In the genomic region with DNA sequence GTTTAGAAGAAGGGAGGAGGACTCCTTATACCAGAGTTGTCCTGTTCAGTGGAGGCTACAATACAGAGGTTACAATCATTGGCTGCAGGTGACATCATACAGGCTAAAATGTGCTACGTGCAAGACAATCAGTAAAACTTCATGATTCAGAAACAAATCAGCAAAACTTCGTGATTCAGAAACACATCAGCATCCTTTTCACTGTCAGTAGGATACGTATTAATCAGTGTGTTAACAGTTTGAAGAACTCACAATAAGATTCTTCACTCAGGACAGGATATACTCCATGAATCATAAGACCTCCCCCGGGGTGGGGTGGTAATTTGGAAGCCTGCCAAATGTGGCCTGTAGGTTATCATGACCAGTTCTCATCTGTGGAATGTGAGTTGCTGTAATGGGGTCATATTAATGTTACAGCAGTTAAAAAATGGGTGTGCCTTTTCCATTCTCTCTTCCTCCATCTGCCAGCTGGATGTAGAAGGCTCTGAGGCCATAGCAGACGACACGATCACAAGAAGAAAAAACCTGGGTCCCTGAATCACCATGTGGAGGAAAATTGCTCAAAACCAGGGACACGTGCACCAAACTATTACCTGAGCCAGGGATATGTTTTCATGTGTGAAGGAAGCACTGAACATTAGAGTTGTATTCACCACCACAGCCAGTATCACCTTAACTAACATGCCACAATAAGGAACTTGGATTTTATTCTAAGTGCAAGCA, we compare ENCODE assay signal across 10 cellular contexts.
DNase-seq lines count a peak whose midpoint lies in the region; ATAC-seq, FAIRE-seq and TF ChIP-seq lines count a peak whose summit lies in the region.
"Had no signal": no experiment of that assay in that cellular context is flagged by ENCODE, and none has a peak within 500 bp of the region (broad histone marks: within the 10 kb centered on the region; RNA-seq: fewer than 3 reads in every experiment).

No MANE protein-coding gene starts in this region.

- H3K79me2 ChIP-seq in ACC112 (ENCODE audit: control insufficient read depth, insufficient read depth, low read length, unreplicated experiment) (no peaks in the 10 kb centered on the region), HepG2 (ENCODE audit: insufficient read depth, low read length) (no peaks in the 10 kb centered on the region)

- ATAC-seq in HepG2 (no peak), HG03139 (IDR thresholded peaks at IDR 0.05; ENCODE audit: unreplicated experiment) (no peak), HG03039 (IDR thresholded peaks at IDR 0.05; ENCODE audit: unreplicated experiment) (no peak)

- TF ChIP-seq POLR2A in H54 (IDR thresholded peaks at IDR 0.05; ENCODE audit: low read depth, low read length) (no peak), HepG2 (IDR thresholded peaks at IDR 0.05; ENCODE audit: insufficient read depth in 1 of 2, low read depth in 2 of 2, low read length in 2 of 2) (no peak)

- DNase-seq in H54 (ENCODE audit: insufficient read length, low spot score) = peak; percentile 28
- peak; percentile 55 for DNase-seq in activated CD4-positive, alpha-beta memory T cell treated with anti-CD3 and anti-CD28 coated beads, Interleukin-2, amount 10 ng/mL, durations not matched to agents 7 days and 5 days
- DNase-seq in HepG2 (ENCODE audit: low spot score) = no peak
- DNase-seq in GM19240 (ENCODE audit: insufficient read length, low spot score) = no peak
- no peak for DNase-seq in UCSD-AML1 (lab: John Stamatoyannopoulos, UW; ENCODE audit: unreplicated experiment)

- H3K4me3 Mint-ChIP-seq in activated CD4-positive, alpha-beta memory T cell treated with anti-CD3 and anti-CD28 coated beads, Interleukin-2, amount 10 ng/mL, durations not matched to agents 7 days and 5 days = no peak overlapping the region

- TF ChIP-seq RAD21 in HepG2 (CRISPR knock-in tag; IDR thresholded peaks at IDR 0.05) = no peak

- H3K27ac ChIP-seq in ACC112 (ENCODE audit: low read depth, low read length) = peak overlapping the region; percentile 99
- H3K27ac ChIP-seq in HepG2 (ENCODE audit: extremely low read length, insufficient read depth, low read length) = no peak overlapping the region

- no peak for TF ChIP-seq CTCF in HepG2 (CRISPR knock-in tag; IDR thresholded peaks at IDR 0.05)

- TF ChIP-seq EP300 in HepG2 (IDR thresholded peaks at IDR 0.05; ENCODE audit: low read depth in 2 of 2, low read length in 2 of 2) (no peak), HepG2 (CRISPR knock-in tag; IDR thresholded peaks at IDR 0.05; ENCODE audit: borderline replicate concordance) (no peak)

- in situ Hi-C loops in HepG2 (cut with HindIII; ENCODE audit: extremely low pct_ligation_motif_present, low pct_unique_long_range_greater_than_20kb) = no loop called here

- POLR2A ChIA-PET in activated CD4-positive, alpha-beta memory T cell treated with anti-CD3 and anti-CD28 coated beads, Interleukin-2, amount 10 ng/mL, durations not matched to agents 7 days and 5 days (lab: Charles Lee) = no interaction called here
- POLR2A ChIA-PET in HepG2 (lab: Yijun Ruan, JAX) = no interaction called here

- no peaks in the 10 kb centered on the region for H4K20me1 ChIP-seq in HepG2 (ENCODE audit: insufficient read depth, low read length)

- no peaks in the 10 kb centered on the region for H3K27me3 ChIP-seq in ACC112 (ENCODE audit: insufficient read depth, low read length)
- no peaks in the 10 kb centered on the region for H3K27me3 ChIP-seq in HepG2 (ENCODE audit: control insufficient read depth in 1 of 2, insufficient read depth in 2 of 2, low read length in 2 of 2)

- no peak overlapping the region for H3K9ac ChIP-seq in HepG2 (ENCODE audit: insufficient read depth, low read depth, low read length)

- H3K4me1 Mint-ChIP-seq in activated CD4-positive, alpha-beta memory T cell treated with anti-CD3 and anti-CD28 coated beads, Interleukin-2, amount 10 ng/mL, durations not matched to agents 7 days and 5 days = peaks cover 12% of the 10 kb centered on the region

- H3K4me3 ChIP-seq in ACC112 (ENCODE audit: low read depth, low read length) (peak overlapping the region; percentile 25; the same call in 1 of the 2 replicates), HepG2 (replicated peaks in 1 of 3; ENCODE audit: insufficient read depth in 1 of 3, low read depth in 2 of 3, low read length in 3 of 3) (no peak overlapping the region)

- H3K4me1 ChIP-seq in ACC112 (ENCODE audit: control insufficient read depth, insufficient read depth, low read length, unreplicated experiment) (peaks cover 36% of the 10 kb centered on the region), HepG2 (ENCODE audit: insufficient read depth, low read length) (no peaks in the 10 kb centered on the region)

- no peaks in the 10 kb centered on the region for H3K9me3 ChIP-seq in HepG2 (ENCODE audit: low read length)

- H3K27ac Mint-ChIP-seq in activated CD4-positive, alpha-beta memory T cell treated with anti-CD3 and anti-CD28 coated beads, Interleukin-2, amount 10 ng/mL, durations not matched to agents 7 days and 5 days = peak overlapping the region; percentile 71

- intact Hi-C loops in HepG2 (cut with micrococcal nuclease; ENCODE audit: unreplicated experiment) = no loop called here

- H2AFZ ChIP-seq in ACC112 (ENCODE audit: low read length, unreplicated experiment) = peak overlapping the region; percentile 52
- no peak overlapping the region for H2AFZ ChIP-seq in HepG2 (ENCODE audit: low read length)

- CTCF ChIA-PET in activated CD4-positive, alpha-beta memory T cell treated with anti-CD3 and anti-CD28 coated beads, Interleukin-2, amount 10 ng/mL, durations not matched to agents 7 days and 5 days (lab: Charles Lee) = no interaction called here
- CTCF ChIA-PET in HepG2 (lab: Yijun Ruan, JAX; ENCODE audit: low intra/inter-chr PET ratio, low total read pairs) = no interaction called here

- H3K36me3 ChIP-seq in ACC112 (ENCODE audit: insufficient read depth, low read length) = 0 out of 2 replicates have a peak, but pooled peaks cover 7% of the 10 kb centered on the region
- H3K36me3 ChIP-seq in HepG2 (replicated peaks in 1 of 2; ENCODE audit: control insufficient read depth in 1 of 2, insufficient read depth in 2 of 2, low read length in 2 of 2) = no peaks in the 10 kb centered on the region

- peaks cover 7% of the 10 kb centered on the region for H3K9me3 Mint-ChIP-seq in activated CD4-positive, alpha-beta memory T cell treated with anti-CD3 and anti-CD28 coated beads, Interleukin-2, amount 10 ng/mL, durations not matched to agents 7 days and 5 days

- FAIRE-seq in H54 (lab: Jason Lieb, UNC) = peak; percentile 98
- no peak for FAIRE-seq in HepG2 (lab: Jason Lieb, UNC)
- FAIRE-seq: colon, GM18507 had no signal

- peaks cover 7% of the 10 kb centered on the region for H3K36me3 Mint-ChIP-seq in activated CD4-positive, alpha-beta memory T cell treated with anti-CD3 and anti-CD28 coated beads, Interleukin-2, amount 10 ng/mL, durations not matched to agents 7 days and 5 days (ENCODE audit: low read depth)

- WGBS in HepG2 (ENCODE audit: low lambda C conversion rate) = under 1% methylated on average over 7 of the region's 7 CpGs

- H3K27me3 Mint-ChIP-seq in activated CD4-positive, alpha-beta memory T cell treated with anti-CD3 and anti-CD28 coated beads, Interleukin-2, amount 10 ng/mL, durations not matched to agents 7 days and 5 days = peaks cover 2% of the 10 kb centered on the region

- H3K4me2 ChIP-seq in HepG2 (ENCODE audit: low read depth, low read length) = no peak overlapping the region

- BruUV-seq in HepG2 (replicated peaks; lab: Mats Ljungman, UMichigan) = no TSS peak

TF ChIP-seq in HepG2, 621 proteins besides CTCF, POLR2A, EP300 and RAD21:
- TF ChIP-seq, protein P1, sequence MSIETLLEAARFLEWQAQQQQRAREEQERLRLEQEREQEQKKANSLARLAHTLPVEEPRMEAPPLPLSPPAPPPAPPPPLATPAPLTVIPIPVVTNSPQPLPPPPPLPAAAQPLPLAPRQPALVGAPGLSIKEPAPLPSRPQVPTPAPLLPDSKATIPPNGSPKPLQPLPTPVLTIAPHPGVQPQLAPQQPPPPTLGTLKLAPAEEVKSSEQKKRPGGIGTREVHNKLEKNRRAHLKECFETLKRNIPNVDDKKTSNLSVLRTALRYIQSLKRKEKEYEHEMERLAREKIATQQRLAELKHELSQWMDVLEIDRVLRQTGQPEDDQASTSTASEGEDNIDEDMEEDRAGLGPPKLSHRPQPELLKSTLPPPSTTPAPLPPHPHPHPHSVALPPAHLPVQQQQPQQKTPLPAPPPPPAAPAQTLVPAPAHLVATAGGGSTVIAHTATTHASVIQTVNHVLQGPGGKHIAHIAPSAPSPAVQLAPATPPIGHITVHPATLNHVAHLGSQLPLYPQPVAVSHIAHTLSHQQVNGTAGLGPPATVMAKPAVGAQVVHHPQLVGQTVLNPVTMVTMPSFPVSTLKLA (IDR thresholded peaks at IDR 0.05) = peak; percentile 89
- TF ChIP-seq TCF7 (IDR thresholded peaks at IDR 0.05; ENCODE audit: low read depth) = no peak
- TF ChIP-seq BHLHE40 (IDR thresholded peaks at IDR 0.05; ENCODE audit: low read length) = no peak
- TF ChIP-seq SP5 (CRISPR knock-in tag; IDR thresholded peaks at IDR 0.05; ENCODE audit: borderline replicate concordance, low read depth) = no peak
- TF ChIP-seq, protein P2, sequence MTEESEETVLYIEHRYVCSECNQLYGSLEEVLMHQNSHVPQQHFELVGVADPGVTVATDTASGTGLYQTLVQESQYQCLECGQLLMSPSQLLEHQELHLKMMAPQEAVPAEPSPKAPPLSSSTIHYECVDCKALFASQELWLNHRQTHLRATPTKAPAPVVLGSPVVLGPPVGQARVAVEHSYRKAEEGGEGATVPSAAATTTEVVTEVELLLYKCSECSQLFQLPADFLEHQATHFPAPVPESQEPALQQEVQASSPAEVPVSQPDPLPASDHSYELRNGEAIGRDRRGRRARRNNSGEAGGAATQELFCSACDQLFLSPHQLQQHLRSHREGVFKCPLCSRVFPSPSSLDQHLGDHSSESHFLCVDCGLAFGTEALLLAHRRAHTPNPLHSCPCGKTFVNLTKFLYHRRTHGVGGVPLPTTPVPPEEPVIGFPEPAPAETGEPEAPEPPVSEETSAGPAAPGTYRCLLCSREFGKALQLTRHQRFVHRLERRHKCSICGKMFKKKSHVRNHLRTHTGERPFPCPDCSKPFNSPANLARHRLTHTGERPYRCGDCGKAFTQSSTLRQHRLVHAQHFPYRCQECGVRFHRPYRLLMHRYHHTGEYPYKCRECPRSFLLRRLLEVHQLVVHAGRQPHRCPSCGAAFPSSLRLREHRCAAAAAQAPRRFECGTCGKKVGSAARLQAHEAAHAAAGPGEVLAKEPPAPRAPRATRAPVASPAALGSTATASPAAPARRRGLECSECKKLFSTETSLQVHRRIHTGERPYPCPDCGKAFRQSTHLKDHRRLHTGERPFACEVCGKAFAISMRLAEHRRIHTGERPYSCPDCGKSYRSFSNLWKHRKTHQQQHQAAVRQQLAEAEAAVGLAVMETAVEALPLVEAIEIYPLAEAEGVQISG (CRISPR knock-in tag; IDR thresholded peaks at IDR 0.05) = no peak
- no peak for TF ChIP-seq REPIN1 (CRISPR knock-in tag; IDR thresholded peaks at IDR 0.05; ENCODE audit: borderline replicate concordance, low read depth)

Comparison
In these comparisons a context has a peak if more than half of its experiments do, and no peak if none do; other contexts are left out.
1. DNase-seq: peak in H54 (single experiment) and activated CD4-positive, alpha-beta memory T cell treated with anti-CD3 and anti-CD28 coated beads, Interleukin-2, amount 10 ng/mL, durations not matched to agents 7 days and 5 days (single experiment); none in HepG2 (single experiment), GM19240 (single experiment) and UCSD-AML1 (single experiment).